In the genomic region with DNA sequence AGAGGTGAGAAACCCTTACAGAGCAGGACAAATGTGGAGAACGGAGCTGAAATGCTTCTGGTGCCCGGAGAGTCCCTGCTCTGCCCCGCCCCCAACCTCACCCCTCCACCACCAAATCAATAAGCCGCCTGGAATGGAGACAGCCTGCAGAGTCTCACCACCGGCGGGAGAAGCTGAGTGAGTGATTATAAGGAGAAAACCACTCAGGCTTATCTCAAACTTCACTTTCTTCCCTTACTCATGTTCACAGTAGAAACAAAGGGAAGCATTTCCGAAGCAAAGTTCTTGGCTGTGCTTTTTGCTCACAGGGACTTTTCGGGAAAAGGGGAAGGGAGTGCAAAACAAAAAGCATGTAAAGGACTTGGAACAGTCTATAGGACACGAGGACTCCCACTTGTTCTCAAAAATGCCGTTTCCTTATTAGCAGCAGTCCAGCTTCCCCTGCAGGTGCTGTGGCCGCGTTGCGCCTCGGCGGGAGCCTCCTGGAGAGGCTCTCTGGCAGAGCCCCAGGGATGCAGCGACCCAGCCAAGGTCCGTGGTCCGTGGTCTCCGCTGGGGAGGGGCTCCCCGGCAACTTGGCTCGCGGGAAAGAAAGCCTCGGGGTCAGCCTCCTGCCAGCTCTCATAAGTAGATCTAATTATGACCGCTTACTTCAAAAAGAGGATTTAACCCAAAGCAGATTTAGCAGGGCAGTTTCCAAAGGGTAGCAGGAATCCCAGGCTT, we compare ENCODE assay signal across 9 cellular contexts.
DNase-seq lines count a peak whose midpoint lies in the region; ATAC-seq, FAIRE-seq and TF ChIP-seq lines count a peak whose summit lies in the region.
"Had no signal": no experiment of that assay in that cellular context is flagged by ENCODE, and none has a peak within 500 bp of the region (broad histone marks: within the 10 kb centered on the region; RNA-seq: fewer than 3 reads in every experiment).

No MANE protein-coding gene starts in this region.

- DNase-seq in NCI-H2081 (lab: John Stamatoyannopoulos, UW) = peak; percentile 15 to 36
- no peak for DNase-seq in NCI-H2081 treated with DMSO at 0.1 percent for 48 hours (lab: John Stamatoyannopoulos, UW)
- DNase-seq in astrocyte (ENCODE audit: low read depth) = peak; percentile 42
- peak; percentile 23 for DNase-seq in iris pigment epithelial cell (ENCODE audit: low read depth)
- no peak for DNase-seq in thoracic aorta (ENCODE audit: low spot score)
- DNase-seq in MV-4-11 (lab: John Stamatoyannopoulos, UW) = no peak
- no peak for DNase-seq in activated CD4-positive, alpha-beta T cell treated with anti-CD3 and anti-CD28 coated beads, Interleukin-2, amount 50 U/mL, for 4 hours

- H3K4me1 ChIP-seq in astrocyte (ENCODE audit: insufficient read depth, low read length) (peaks cover 9% of the 10 kb centered on the region), thoracic aorta (ENCODE audit: control insufficient read depth in 1 of 2, low read depth in 2 of 2) (peaks cover 13 to 40% of the 10 kb centered on the region in 2 donors)

- H3K27ac ChIP-seq in astrocyte (ENCODE audit: low read depth, low read length) (no peak overlapping the region), thoracic aorta (peak overlapping the region; percentile 53 to 65)
- H3K27ac ChIP-seq: C4-2B had no signal

- no peak overlapping the region for H3K27ac Mint-ChIP-seq in astrocyte (ENCODE audit: unreplicated experiment)

- FAIRE-seq in astrocyte (lab: Jason Lieb, UNC) = no peak

- H3K4me1 Mint-ChIP-seq in astrocyte (ENCODE audit: low read depth, unreplicated experiment) = peaks cover 12% of the 10 kb centered on the region

- peak overlapping the region; percentile 53 for H3K4me3 ChIP-seq in astrocyte (ENCODE audit: insufficient read depth, low read depth, low read length)
- H3K4me3 ChIP-seq in thoracic aorta = peak overlapping the region; percentile 73

- H3K36me3 Mint-ChIP-seq in astrocyte (ENCODE audit: low read depth, unreplicated experiment) = no peaks in the 10 kb centered on the region

- H3K4me3 Mint-ChIP-seq in astrocyte (ENCODE audit: unreplicated experiment) = peak overlapping the region; percentile 72

- H3K79me2 ChIP-seq in astrocyte (ENCODE audit: insufficient read depth, low read length) = no peaks in the 10 kb centered on the region

- no peaks in the 10 kb centered on the region for H3K27me3 Mint-ChIP-seq in astrocyte (ENCODE audit: low read depth, unreplicated experiment)

- H3K27me3 ChIP-seq in astrocyte (ENCODE audit: insufficient read depth, low read length) (no peaks in the 10 kb centered on the region), thoracic aorta (replicated peaks; ENCODE audit: insufficient read depth) (no peaks in the 10 kb centered on the region)

- peak overlapping the region; percentile 88 for H3K4me2 ChIP-seq in astrocyte (ENCODE audit: low read length)

- ATAC-seq in thoracic aorta (ENCODE audit: insufficient number of reproducible peaks, low FRiP score, low read depth) = no peak
- no peak for ATAC-seq in GM19397 (IDR thresholded peaks at IDR 0.05; ENCODE audit: unreplicated experiment)

- H3K9me3 ChIP-seq in astrocyte (ENCODE audit: insufficient read depth, low read depth, low read length) (no peaks in the 10 kb centered on the region), thoracic aorta (no peaks in the 10 kb centered on the region)

- H3K9me3 Mint-ChIP-seq in astrocyte (ENCODE audit: unreplicated experiment) = no peaks in the 10 kb centered on the region

- TF ChIP-seq CTCF in astrocyte (IDR thresholded peaks at IDR 0.05; ENCODE audit: insufficient read depth, low read depth, low read length) = no peak
- TF ChIP-seq CTCF in thoracic aorta (IDR thresholded peaks at IDR 0.05) = peak; percentile 5

- H4K20me1 ChIP-seq in astrocyte (ENCODE audit: insufficient read depth, low read length) = no peaks in the 10 kb centered on the region

- H3K36me3 ChIP-seq in astrocyte (ENCODE audit: insufficient read depth, low read length) = no peaks in the 10 kb centered on the region
- H3K36me3 ChIP-seq in thoracic aorta = peaks cover 5% of the 10 kb centered on the region

- peak overlapping the region; percentile 44 for H3K9ac ChIP-seq in astrocyte (ENCODE audit: low read length)

- H2AFZ ChIP-seq in astrocyte (ENCODE audit: low read depth, low read length) = peak overlapping the region; percentile 70

Comparison
In these comparisons a context has a peak if more than half of its experiments do, and no peak if none do; other contexts are left out.
1. DNase-seq: peak in NCI-H2081 (2 of 2), astrocyte (single experiment) and iris pigment epithelial cell (single experiment); none in NCI-H2081 treated with DMSO at 0.1 percent for 48 hours (single experiment), thoracic aorta (single experiment), MV-4-11 (single experiment) and activated CD4-positive, alpha-beta T cell treated with anti-CD3 and anti-CD28 coated beads, Interleukin-2, amount 50 U/mL, for 4 hours (0 of 2).